In the genomic region with DNA sequence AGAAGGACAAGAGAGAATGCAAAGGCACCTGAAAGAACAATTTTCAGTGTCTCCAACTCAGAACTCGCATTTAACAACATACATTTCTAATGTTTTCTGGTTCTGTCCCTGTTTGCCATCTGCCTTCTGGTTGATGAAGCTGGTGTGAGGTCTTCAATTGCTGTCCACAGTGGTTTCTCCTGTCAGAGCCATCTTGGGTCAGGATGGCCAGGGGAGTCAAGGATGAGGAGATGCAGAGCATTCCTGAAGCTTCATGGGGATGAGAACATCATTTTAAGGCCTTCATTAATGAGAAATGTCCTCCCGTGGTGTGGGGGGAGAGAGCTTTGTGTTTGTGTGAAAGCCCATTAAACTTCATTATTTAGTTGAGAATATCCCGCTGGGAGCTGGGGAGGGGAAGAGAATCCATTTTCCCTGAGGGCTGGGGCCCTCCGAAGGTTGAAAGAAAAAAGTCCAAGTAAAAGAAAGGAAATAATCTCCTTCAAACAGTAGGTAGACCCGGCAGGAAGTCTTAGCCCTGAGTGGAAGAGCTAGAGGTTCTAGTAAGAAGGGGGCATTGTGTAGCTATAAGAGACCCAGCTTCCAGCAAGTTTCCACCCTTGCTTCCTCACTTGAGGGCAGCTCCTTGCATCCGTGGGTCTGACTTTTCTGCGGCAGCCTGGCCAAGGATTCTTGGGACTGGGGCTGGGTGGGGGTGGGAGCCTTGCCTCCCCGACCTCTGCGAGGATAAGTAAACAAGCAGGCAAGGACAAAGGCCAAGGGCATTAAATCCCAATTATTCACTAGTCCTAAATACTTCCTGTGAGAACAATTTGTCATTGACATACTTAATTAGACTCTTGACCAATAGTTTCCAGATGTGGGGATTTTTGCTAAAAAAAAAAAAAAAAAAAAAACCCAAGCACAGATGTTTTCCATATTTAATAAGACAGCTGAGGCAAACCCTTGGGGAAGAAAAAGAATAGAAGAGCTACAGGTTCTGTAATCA, we compare ENCODE assay signal across 1 cellular context.
TF ChIP-seq lines count a peak whose summit lies in the region.

No MANE protein-coding gene starts in this region.

TF ChIP-seq in WTC11, 78 proteins besides CTCF, POLR2A, EP300 and RAD21 (continued from another document):
- TF ChIP-seq ZNF281 (CRISPR knock-in tag; IDR thresholded peaks at IDR 0.05) (no peak), PRRX2 (CRISPR knock-in tag; IDR thresholded peaks at IDR 0.05) (no peak), TEAD1 (CRISPR knock-in tag; IDR thresholded peaks at IDR 0.05) (no peak), TCF7 (CRISPR knock-in tag; IDR thresholded peaks at IDR 0.05; ENCODE audit: low read depth) (no peak), NR3C1 (CRISPR knock-in tag; conservative IDR thresholded peaks at IDR 0.05; ENCODE audit: low read depth) (no peak), GRHL2 (CRISPR knock-in tag; IDR thresholded peaks at IDR 0.05; ENCODE audit: insufficient replicate concordance, severe bottlenecking) (no peak), AR (CRISPR knock-in tag; IDR thresholded peaks at IDR 0.05) (no peak), RELA (CRISPR knock-in tag; IDR thresholded peaks at IDR 0.05; ENCODE audit: borderline replicate concordance) (no peak), CREM (CRISPR knock-in tag; IDR thresholded peaks at IDR 0.05) (no peak), FOXJ3 (CRISPR knock-in tag; IDR thresholded peaks at IDR 0.05; ENCODE audit: borderline replicate concordance) (no peak)
- TF ChIP-seq, protein P1, sequence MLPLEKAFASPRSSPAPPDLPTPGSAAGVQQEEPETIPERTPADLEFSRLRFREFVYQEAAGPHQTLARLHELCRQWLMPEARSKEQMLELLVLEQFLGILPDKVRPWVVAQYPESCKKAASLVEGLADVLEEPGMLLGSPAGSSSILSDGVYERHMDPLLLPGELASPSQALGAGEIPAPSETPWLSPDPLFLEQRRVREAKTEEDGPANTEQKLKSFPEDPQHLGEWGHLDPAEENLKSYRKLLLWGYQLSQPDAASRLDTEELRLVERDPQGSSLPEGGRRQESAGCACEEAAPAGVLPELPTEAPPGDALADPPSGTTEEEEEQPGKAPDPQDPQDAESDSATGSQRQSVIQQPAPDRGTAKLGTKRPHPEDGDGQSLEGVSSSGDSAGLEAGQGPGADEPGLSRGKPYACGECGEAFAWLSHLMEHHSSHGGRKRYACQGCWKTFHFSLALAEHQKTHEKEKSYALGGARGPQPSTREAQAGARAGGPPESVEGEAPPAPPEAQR (CRISPR knock-in tag; IDR thresholded peaks at IDR 0.05) = no peak
